2 cellular contexts compared by ENCODE assay signal in the genomic region with DNA sequence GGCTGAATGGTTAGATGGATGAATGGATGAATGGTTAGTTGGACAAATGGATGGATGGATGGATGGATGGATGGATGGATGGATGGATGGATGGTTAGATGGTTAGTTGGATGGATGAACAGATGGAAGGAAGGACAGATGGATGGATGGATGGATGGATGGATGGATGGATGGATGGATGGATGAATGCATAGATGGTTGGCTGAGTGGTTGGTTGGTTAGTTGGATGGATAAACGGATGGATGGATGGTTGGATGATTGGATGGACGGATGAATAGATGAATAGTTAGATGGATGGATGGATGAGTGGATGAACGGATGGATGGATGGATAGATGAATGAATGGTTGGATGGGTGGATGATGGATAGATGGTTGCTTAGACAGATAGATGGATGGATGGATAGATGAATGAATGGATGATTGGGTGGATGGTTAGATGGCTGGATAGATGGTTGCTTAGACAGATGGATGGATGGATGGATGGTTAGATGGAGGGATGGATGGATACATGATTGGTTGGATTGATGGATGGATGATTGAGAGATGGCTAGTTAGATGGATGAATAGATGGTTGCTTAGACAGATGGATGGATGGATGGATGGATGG.
TF ChIP-seq lines count a peak whose summit lies in the region.

No MANE protein-coding gene starts in this region.

TF ChIP-seq in IMR-90, 13 proteins besides CTCF, POLR2A, EP300 and RAD21:
- TF ChIP-seq SMC3 (IDR thresholded peaks at IDR 0.05; ENCODE audit: low read depth, low read length), result no peak
- TF ChIP-seq, protein P1, sequence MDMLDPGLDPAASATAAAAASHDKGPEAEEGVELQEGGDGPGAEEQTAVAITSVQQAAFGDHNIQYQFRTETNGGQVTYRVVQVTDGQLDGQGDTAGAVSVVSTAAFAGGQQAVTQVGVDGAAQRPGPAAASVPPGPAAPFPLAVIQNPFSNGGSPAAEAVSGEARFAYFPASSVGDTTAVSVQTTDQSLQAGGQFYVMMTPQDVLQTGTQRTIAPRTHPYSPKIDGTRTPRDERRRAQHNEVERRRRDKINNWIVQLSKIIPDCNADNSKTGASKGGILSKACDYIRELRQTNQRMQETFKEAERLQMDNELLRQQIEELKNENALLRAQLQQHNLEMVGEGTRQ (IDR thresholded peaks at IDR 0.05; ENCODE audit: low read depth, low read length), result no peak
- TF ChIP-seq FOS (IDR thresholded peaks at IDR 0.05; ENCODE audit: low read depth, low read length), result no peak
- no peak for TF ChIP-seq MXI1 (IDR thresholded peaks at IDR 0.05; ENCODE audit: borderline replicate concordance, low read depth, low read length)
- TF ChIP-seq RCOR1 (IDR thresholded peaks at IDR 0.05; ENCODE audit: insufficient replicate concordance, low read length), result no peak
- TF ChIP-seq RFX5 (IDR thresholded peaks at IDR 0.05; ENCODE audit: low read depth, low read length), result no peak
- TF ChIP-seq MAZ (IDR thresholded peaks at IDR 0.05; ENCODE audit: borderline replicate concordance, low read depth, low read length), result no peak
- no peak for TF ChIP-seq CEBPB (IDR thresholded peaks at IDR 0.05; ENCODE audit: low read depth, low read length)
- no peak for TF ChIP-seq BHLHE40 (IDR thresholded peaks at IDR 0.05; ENCODE audit: low read depth, low read length)
- no peak for TF ChIP-seq CHD1 (IDR thresholded peaks at IDR 0.05; ENCODE audit: low read depth, low read length)
- TF ChIP-seq, protein P2, sequence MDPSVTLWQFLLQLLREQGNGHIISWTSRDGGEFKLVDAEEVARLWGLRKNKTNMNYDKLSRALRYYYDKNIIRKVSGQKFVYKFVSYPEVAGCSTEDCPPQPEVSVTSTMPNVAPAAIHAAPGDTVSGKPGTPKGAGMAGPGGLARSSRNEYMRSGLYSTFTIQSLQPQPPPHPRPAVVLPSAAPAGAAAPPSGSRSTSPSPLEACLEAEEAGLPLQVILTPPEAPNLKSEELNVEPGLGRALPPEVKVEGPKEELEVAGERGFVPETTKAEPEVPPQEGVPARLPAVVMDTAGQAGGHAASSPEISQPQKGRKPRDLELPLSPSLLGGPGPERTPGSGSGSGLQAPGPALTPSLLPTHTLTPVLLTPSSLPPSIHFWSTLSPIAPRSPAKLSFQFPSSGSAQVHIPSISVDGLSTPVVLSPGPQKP (IDR thresholded peaks at IDR 0.05; ENCODE audit: borderline replicate concordance, low read depth, low read length), result no peak
- TF ChIP-seq NFE2L2 (IDR thresholded peaks at IDR 0.05; ENCODE audit: low read depth, low read length), result no peak
- TF ChIP-seq MAFK (IDR thresholded peaks at IDR 0.05; ENCODE audit: low read depth, low read length), result no peak

TF ChIP-seq in H1, 55 proteins besides CTCF, POLR2A, EP300 and RAD21:
- no peak for TF ChIP-seq GABPA (IDR thresholded peaks at IDR 0.05; ENCODE audit: borderline replicate concordance, insufficient read depth, low read length)
- TF ChIP-seq CHD7 (IDR thresholded peaks at IDR 0.05; ENCODE audit: insufficient replicate concordance, low read length), result no peak
- TF ChIP-seq TAF1 (IDR thresholded peaks at IDR 0.05; ENCODE audit: low read depth, low read length), result no peak
- TF ChIP-seq SP2 (IDR thresholded peaks at IDR 0.05; ENCODE audit: low read length), result no peak
- no peak for TF ChIP-seq BACH1 (IDR thresholded peaks at IDR 0.05; ENCODE audit: low read length)
